ENCODE assay signal across 9 cellular contexts in the genomic region with DNA sequence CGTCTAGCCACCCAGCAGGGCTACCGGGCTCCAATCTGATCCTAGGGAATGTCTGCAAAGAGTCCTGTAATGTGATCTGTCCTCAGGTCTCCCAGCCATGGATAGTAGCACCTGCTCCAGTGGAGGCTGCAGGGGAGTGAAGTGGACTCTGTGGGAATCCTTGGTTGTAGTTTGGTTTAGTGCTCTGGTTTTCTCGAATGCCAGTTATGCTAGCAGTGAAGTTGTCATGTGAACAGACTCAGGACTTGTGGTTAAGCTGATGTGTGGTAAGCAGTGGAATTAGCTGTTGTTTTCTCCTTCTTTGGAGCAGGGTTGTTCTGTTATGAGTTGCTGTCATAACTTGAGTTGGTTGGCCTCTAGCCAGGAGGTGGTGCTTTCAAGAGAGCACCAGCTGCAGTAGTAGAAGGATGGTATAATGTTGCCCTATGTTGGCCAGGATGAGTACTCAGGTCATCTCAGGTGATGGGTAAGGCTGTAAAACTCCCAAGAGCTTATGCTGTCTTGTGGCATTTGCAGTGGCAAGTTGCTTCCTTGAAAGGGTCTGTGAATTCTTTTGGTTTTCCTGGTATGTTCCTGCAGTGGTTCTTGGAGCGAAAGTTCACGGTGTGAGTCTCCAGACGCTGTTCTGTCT.
A peak's percentile ranks its signal among the peaks of the same experiment; 100 is the strongest.
DNase-seq lines count a peak whose midpoint lies in the region; ATAC-seq, FAIRE-seq and TF ChIP-seq lines count a peak whose summit lies in the region.
"Had no signal": no experiment of that assay in that cellular context is flagged by ENCODE, and none has a peak within 500 bp of the region (broad histone marks: within the 10 kb centered on the region; RNA-seq: fewer than 3 reads in every experiment).

No MANE protein-coding gene starts in this region.

- no peak for FAIRE-seq in astrocyte (lab: Jason Lieb, UNC)
- FAIRE-seq: H1 had no signal

- H3K36me3 ChIP-seq in astrocyte (ENCODE audit: insufficient read depth, low read length), result no peaks in the 10 kb centered on the region

- H3K27ac Mint-ChIP-seq in astrocyte (ENCODE audit: unreplicated experiment), result peak overlapping the region; percentile 55
- H3K27ac Mint-ChIP-seq in osteocyte (ENCODE audit: unreplicated experiment), result peak overlapping the region; percentile 55
- H3K27ac Mint-ChIP-seq in Calu3 (ENCODE audit: unreplicated experiment), result no peak overlapping the region

- no peaks in the 10 kb centered on the region for H3K36me3 Mint-ChIP-seq in astrocyte (ENCODE audit: low read depth, unreplicated experiment)
- peaks cover 40% of the 10 kb centered on the region for H3K36me3 Mint-ChIP-seq in osteocyte (ENCODE audit: unreplicated experiment)
- H3K36me3 Mint-ChIP-seq in Calu3 (ENCODE audit: insufficient read depth, unreplicated experiment), result no peaks in the 10 kb centered on the region

- H2AFZ ChIP-seq in astrocyte (ENCODE audit: low read depth, low read length), result no peak overlapping the region

- CTCF ChIA-PET in Calu3 (lab: Charles Lee), result no interaction called here

- H3K4me3 Mint-ChIP-seq in astrocyte (ENCODE audit: unreplicated experiment), result no peak overlapping the region
- no peak overlapping the region for H3K4me3 Mint-ChIP-seq in osteocyte (ENCODE audit: unreplicated experiment)
- H3K4me3 Mint-ChIP-seq in Calu3 (ENCODE audit: low read depth, unreplicated experiment), result no peak overlapping the region

- H3K27me3 Mint-ChIP-seq in astrocyte (ENCODE audit: low read depth, unreplicated experiment) (no peaks in the 10 kb centered on the region), osteocyte (ENCODE audit: unreplicated experiment) (no peaks in the 10 kb centered on the region), Calu3 (ENCODE audit: unreplicated experiment) (no peaks in the 10 kb centered on the region)

- peak; percentile 76 for ATAC-seq in GM18909 (IDR thresholded peaks at IDR 0.05; ENCODE audit: poor library complexity, unreplicated experiment)
- ATAC-seq in GM19324 (IDR thresholded peaks at IDR 0.05; ENCODE audit: low FRiP score, unreplicated experiment), result no peak

- no peaks in the 10 kb centered on the region for H3K27me3 ChIP-seq in astrocyte (ENCODE audit: insufficient read depth, low read length)

- DNase-seq in NCI-H146 (lab: John Stamatoyannopoulos, UW) (peak; percentile 68), astrocyte (ENCODE audit: low read depth) (peak; percentile 81), osteocyte (ENCODE audit: extremely low spot score, unreplicated experiment) (no peak), kidney glomerular epithelial cell (lab: John Stamatoyannopoulos, UW) (no peak), substantia nigra (lab: John Stamatoyannopoulos, UW) (no peak), Calu3 (no peak)

- intact Hi-C loops in Calu3 (cut with micrococcal nuclease; ENCODE audit: unreplicated experiment), result no loop called here

- H3K27ac ChIP-seq in astrocyte (ENCODE audit: low read depth, low read length) (no peak overlapping the region), substantia nigra (ENCODE audit: low read depth, low read length, poor library complexity, severe bottlenecking) (no peak overlapping the region)

- H3K9me3 ChIP-seq in astrocyte (ENCODE audit: insufficient read depth, low read depth, low read length), result no peaks in the 10 kb centered on the region

- no peak overlapping the region for H3K4me3 ChIP-seq in astrocyte (ENCODE audit: insufficient read depth, low read depth, low read length)

- H3K9ac ChIP-seq in astrocyte (ENCODE audit: low read length), result no peak overlapping the region

- TF ChIP-seq CTCF in astrocyte (IDR thresholded peaks at IDR 0.05; ENCODE audit: insufficient read depth, low read depth, low read length) (no peak), osteocyte (IDR thresholded peaks at IDR 0.05) (no peak), Calu3 (IDR thresholded peaks at IDR 0.05; ENCODE audit: unreplicated experiment) (no peak)

- peaks cover 4% of the 10 kb centered on the region for H3K79me2 ChIP-seq in astrocyte (ENCODE audit: insufficient read depth, low read length)

- no peaks in the 10 kb centered on the region for H3K9me3 Mint-ChIP-seq in astrocyte (ENCODE audit: unreplicated experiment)
- peaks cover 30% of the 10 kb centered on the region for H3K9me3 Mint-ChIP-seq in osteocyte (ENCODE audit: unreplicated experiment)
- H3K9me3 Mint-ChIP-seq in Calu3 (ENCODE audit: low read depth, unreplicated experiment), result peaks cover 8% of the 10 kb centered on the region

- BruUV-seq in Calu3 (replicated peaks; lab: Mats Ljungman, UMichigan), result no TSS peak

- peak overlapping the region; percentile 57 for H3K4me2 ChIP-seq in astrocyte (ENCODE audit: low read length)

- H3K4me1 ChIP-seq in astrocyte (ENCODE audit: insufficient read depth, low read length), result peaks cover 6% of the 10 kb centered on the region

- peaks cover 6% of the 10 kb centered on the region for H4K20me1 ChIP-seq in astrocyte (ENCODE audit: insufficient read depth, low read length)

- H3K4me1 Mint-ChIP-seq in astrocyte (ENCODE audit: low read depth, unreplicated experiment), result peaks cover 9% of the 10 kb centered on the region
- peaks cover 23% of the 10 kb centered on the region for H3K4me1 Mint-ChIP-seq in osteocyte (ENCODE audit: unreplicated experiment)
- peaks cover 10% of the 10 kb centered on the region for H3K4me1 Mint-ChIP-seq in Calu3 (ENCODE audit: low read depth, unreplicated experiment)

Comparison
In these comparisons a context has a peak if more than half of its experiments do, and no peak if none do; other contexts are left out.
1. DNase-seq: peak in NCI-H146 (single experiment) and astrocyte (single experiment); none in osteocyte (single experiment), kidney glomerular epithelial cell (single experiment), substantia nigra (0 of 49) and Calu3 (single experiment).